In the genomic region with DNA sequence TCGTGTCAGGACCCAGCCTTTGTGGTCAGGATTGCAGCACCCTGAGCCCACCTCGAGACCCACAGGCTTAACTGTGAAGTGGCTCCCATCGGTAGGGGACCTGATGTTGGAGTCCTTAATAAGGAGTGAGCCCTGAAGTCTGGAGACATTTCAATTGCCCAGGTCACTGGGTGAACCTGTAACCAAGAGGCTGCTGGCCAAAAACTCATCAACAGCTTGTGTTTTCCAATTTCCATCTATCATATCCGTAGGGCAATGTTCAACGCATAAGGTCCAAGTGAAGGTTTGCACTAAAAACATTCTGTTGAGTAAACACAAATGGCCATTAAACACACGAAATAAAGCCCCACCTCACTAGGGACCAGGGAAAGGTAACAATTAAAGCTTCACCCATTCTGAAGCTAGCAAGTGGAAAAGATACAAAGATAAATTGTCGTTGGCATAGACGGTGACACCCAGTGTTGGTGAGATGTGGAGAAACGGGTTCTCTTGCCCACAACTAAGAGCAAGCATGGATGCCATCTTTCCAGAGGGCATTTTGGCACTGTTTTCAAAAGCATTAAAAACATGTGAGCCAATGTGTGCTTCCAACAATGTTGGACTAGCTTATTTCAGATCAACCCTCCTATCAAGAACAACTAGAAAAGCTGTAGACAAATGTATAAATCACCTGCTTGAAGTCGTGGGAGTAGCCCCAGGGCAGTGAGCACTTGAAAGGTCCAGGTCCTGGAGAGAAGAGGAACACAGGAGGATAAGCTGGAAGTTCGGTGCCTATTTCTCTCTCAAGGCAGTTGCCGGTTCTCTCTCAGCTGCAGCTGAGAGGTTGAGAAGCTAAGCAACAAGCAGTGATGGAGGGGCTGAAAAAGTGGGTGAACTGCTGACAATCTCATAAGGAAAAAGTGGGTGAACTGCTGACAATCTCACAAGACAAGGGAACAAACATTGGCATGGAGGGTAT, we compare ENCODE assay signal across 25 cellular contexts.
"Had no signal": no experiment of that assay in that cellular context is flagged by ENCODE, and none has a peak within 500 bp of the region (broad histone marks: within the 10 kb centered on the region; RNA-seq: fewer than 3 reads in every experiment).

No MANE protein-coding gene starts in this region.

- H3K36me3 ChIP-seq: adrenal gland, SJSA1 had no signal

- H3K36me3 Mint-ChIP-seq: activated naive CD8-positive, alpha-beta T cell treated with anti-CD3 and anti-CD28 coated beads, Interleukin-2, amount 10 ng/mL, durations not matched to agents 7 days and 5 days had no signal

- H3K4me1 Mint-ChIP-seq: activated naive CD8-positive, alpha-beta T cell treated with anti-CD3 and anti-CD28 coated beads, Interleukin-2, amount 10 ng/mL, durations not matched to agents 7 days and 5 days had no signal

- H3K9me3 Mint-ChIP-seq: activated naive CD8-positive, alpha-beta T cell treated with anti-CD3 and anti-CD28 coated beads, Interleukin-2, amount 10 ng/mL, durations not matched to agents 7 days and 5 days; activated T-cell treated with anti-CD3 and anti-CD28 coated beads, Interleukin-2, amount 50 U/mL, for 72 hours; activated T-helper 2 cell treated with anti-CD3 and anti-CD28 coated beads, Interferon-gamma antibody, Interleukin-2, Interleukin-4, amounts not matched to agents 10 μg/mL and 5 μg/mL and 100 μg/mL, durations not matched to agents 14 hours and 24 hours and 36 hours; T-helper 2 cell treated with Interferon-gamma antibody and Interleukin-4, amounts not matched to agents 5 μg/mL and 100 μg/mL, for 36 hours had no signal

- DNase-seq: activated CD4-positive, alpha-beta T cell treated with anti-CD3 and anti-CD28 coated beads for 4 hours; activated CD8-positive, alpha-beta memory T cell treated with anti-CD3 and anti-CD28 coated beads, Interleukin-2, amount 50 U/mL, for 4 hours; activated CD8-positive, alpha-beta T cell treated with anti-CD3 and anti-CD28 coated beads for 36 hours; activated naive CD4-positive, alpha-beta T cell treated with anti-CD3 and anti-CD28 coated beads, Interleukin-2, amount 50 U/mL, for 16 hours; activated naive CD8-positive, alpha-beta T cell treated with anti-CD3 and anti-CD28 coated beads, Interleukin-2, amount 10 ng/mL, durations not matched to agents 7 days and 5 days; activated T-cell treated with anti-CD3 and anti-CD28 coated beads, Interleukin-2, amount 50 U/mL, for 72 hours; adrenal gland; anterior cingulate cortex; central memory CD4-positive, alpha-beta T cell; Kasumi-1; KBM-7; NCI-H1105 treated with DMSO at 0.1 percent for 48 hours; NCI-H1436 treated with DMSO at 0.1 percent for 48 hours; NCI-H1930; NCI-H2171; NCI-H2227 treated with DMSO at 0.1 percent for 48 hours; NCI-H526; NCI-H82; SHP77; SW 1271 had no signal

- H3K4me3 Mint-ChIP-seq: activated CD8-positive, alpha-beta T cell treated with anti-CD3 and anti-CD28 coated beads for 36 hours; activated naive CD8-positive, alpha-beta T cell treated with anti-CD3 and anti-CD28 coated beads, Interleukin-2, amount 10 ng/mL, durations not matched to agents 7 days and 5 days; activated T-cell treated with anti-CD3 and anti-CD28 coated beads, Interleukin-2, amount 50 U/mL, for 72 hours; T-helper 2 cell treated with Interferon-gamma antibody and Interleukin-4, amounts not matched to agents 5 μg/mL and 100 μg/mL, for 36 hours had no signal

- H3K27ac ChIP-seq: adrenal gland, SJSA1 had no signal

- ATAC-seq: activated CD4-positive, CD25-positive, alpha-beta regulatory T cell treated with anti-CD3 and anti-CD28 coated beads, Interleukin-2, amount 50 U/mL, for 24 hours; activated CD8-positive, alpha-beta T cell treated with anti-CD3 and anti-CD28 coated beads for 36 hours; activated T-cell treated with anti-CD3 and anti-CD28 coated beads, Interleukin-2, amount 50 U/mL, for 72 hours; SK-N-SH treated with all-trans-retinoic acid at 6 μM for 48 hours had no signal

- H3K27me3 ChIP-seq: adrenal gland had no signal

- H3K4me1 ChIP-seq: adrenal gland, SJSA1 had no signal

- H3K4me3 ChIP-seq: adrenal gland, SJSA1 had no signal

- H3K27ac Mint-ChIP-seq: activated CD8-positive, alpha-beta T cell treated with anti-CD3 and anti-CD28 coated beads for 36 hours; activated naive CD8-positive, alpha-beta T cell treated with anti-CD3 and anti-CD28 coated beads, Interleukin-2, amount 10 ng/mL, durations not matched to agents 7 days and 5 days; activated T-cell treated with anti-CD3 and anti-CD28 coated beads, Interleukin-2, amount 50 U/mL, for 72 hours; activated T-helper 2 cell treated with anti-CD3 and anti-CD28 coated beads, Interferon-gamma antibody, Interleukin-2, Interleukin-4, amounts not matched to agents 10 μg/mL and 5 μg/mL and 100 μg/mL, durations not matched to agents 14 hours and 24 hours and 36 hours; T-helper 2 cell treated with Interferon-gamma antibody and Interleukin-4, amounts not matched to agents 5 μg/mL and 100 μg/mL, for 36 hours had no signal

- H3K9me3 ChIP-seq: adrenal gland, SJSA1 had no signal
